In genomic region chr4:76572224-76572623, GRCh38 we compare ENCODE assay signal across 22 cellular contexts.
DNase-seq lines count a peak whose midpoint lies in the region; ATAC-seq, FAIRE-seq and TF ChIP-seq lines count a peak whose summit lies in the region.
"Had no signal": no experiment of that assay in that cellular context is flagged by ENCODE, and none has a peak within 500 bp of the region (broad histone marks: within the 10 kb centered on the region; RNA-seq: fewer than 3 reads in every experiment).

No MANE protein-coding gene starts in this region.

- TF ChIP-seq CTCF in liver (IDR thresholded peaks at IDR 0.05; ENCODE audit: low read depth, low read length, missing input control) (no peak), HepG2 (CRISPR knock-in tag; IDR thresholded peaks at IDR 0.05) (no peak), hepatocyte (IDR thresholded peaks at IDR 0.05; ENCODE audit: poor library complexity) (no peak), parathyroid adenoma (IDR thresholded peaks at IDR 0.05) (no peak), adrenal gland (IDR thresholded peaks at IDR 0.05) (no peak)

- H3K9ac ChIP-seq in liver (ENCODE audit: low read depth in 1 of 2, low read length in 2 of 2): no peak overlapping the region
- no peak overlapping the region for H3K9ac ChIP-seq in HepG2 (ENCODE audit: insufficient read depth, low read depth, low read length)
- no peak overlapping the region for H3K9ac ChIP-seq in parathyroid adenoma
- H3K9ac ChIP-seq: BLaER1 had no signal

- H3K9me2 ChIP-seq in hepatocyte (replicated peaks; ENCODE audit: insufficient read depth): no peaks in the 10 kb centered on the region

- intact Hi-C loops in HepG2 (cut with micrococcal nuclease; ENCODE audit: unreplicated experiment) (no loop called here), adrenal gland (cut with DNase I) (no loop called here)

- in situ Hi-C loops in HepG2 (cut with HindIII; ENCODE audit: extremely low pct_ligation_motif_present, low pct_unique_long_range_greater_than_20kb): no loop called here

- DNase-seq in HepG2 (ENCODE audit: low spot score): no peak
- DNase-seq in hepatocyte (ENCODE audit: low spot score): no peak
- DNase-seq in activated naive CD4-positive, alpha-beta T cell treated with Interleukin-2 at 50 U/mL for 16 hours: no peak
- DNase-seq in adrenal gland: no peak
- DNase-seq: ACHN; CD8-positive, alpha-beta T cell; DND-41; GOT3; Kasumi-1; MG63; NCI-H1417; NCI-H1694 treated with DMSO at 0.1 percent for 48 hours; NCI-H2081 treated with DMSO at 0.1 percent for 48 hours; NCI-H2171 treated with DMSO at 0.1 percent for 48 hours; NCI-H446; NCI-H526 had no signal

- POLR2A ChIA-PET in HepG2 (lab: Yijun Ruan, JAX): no interaction called here

- H3K27me3 ChIP-seq in liver (ENCODE audit: control insufficient read depth in 4 of 4, insufficient read depth in 4 of 4, low read length in 3 of 4) (no peaks in the 10 kb centered on the region), HepG2 (ENCODE audit: control insufficient read depth in 1 of 2, insufficient read depth in 2 of 2, low read length in 2 of 2) (no peaks in the 10 kb centered on the region; a peak in 1 of 5 replicates), hepatocyte (no peaks in the 10 kb centered on the region), parathyroid adenoma (ENCODE audit: control insufficient read depth, insufficient read depth, low read length) (no peaks in the 10 kb centered on the region), adrenal gland (no peaks in the 10 kb centered on the region)
- H3K27me3 ChIP-seq: BLaER1, MG63 had no signal

- H3K79me2 ChIP-seq in HepG2 (ENCODE audit: insufficient read depth, low read length) (no peaks in the 10 kb centered on the region), hepatocyte (no peaks in the 10 kb centered on the region), parathyroid adenoma (no peaks in the 10 kb centered on the region)

- ATAC-seq in HepG2 (no peak), GM21737 (IDR thresholded peaks at IDR 0.05; ENCODE audit: unreplicated experiment) (no peak)
- ATAC-seq: CD8-positive, alpha-beta T cell had no signal

- H3K36me3 ChIP-seq in liver (ENCODE audit: control insufficient read depth in 4 of 4, insufficient read depth in 3 of 4, low read depth in 1 of 4, low read length in 3 of 4) (no peaks in the 10 kb centered on the region), HepG2 (replicated peaks in 1 of 2; ENCODE audit: control insufficient read depth in 1 of 2, insufficient read depth in 2 of 2, low read length in 2 of 2) (no peaks in the 10 kb centered on the region), hepatocyte (replicated peaks; ENCODE audit: insufficient read depth, low read depth) (no peaks in the 10 kb centered on the region), parathyroid adenoma (ENCODE audit: control insufficient read depth, insufficient read depth, low read length) (no peaks in the 10 kb centered on the region), adrenal gland (replicated peaks in 1 of 2) (no peaks in the 10 kb centered on the region)
- H3K36me3 ChIP-seq: BLaER1, MG63 had no signal

- no peak for TF ChIP-seq POLR2A in HepG2 (IDR thresholded peaks at IDR 0.05; ENCODE audit: insufficient read depth in 1 of 2, low read depth in 2 of 2, low read length in 2 of 2)
- TF ChIP-seq POLR2A in adrenal gland (IDR thresholded peaks at IDR 0.05): no peak

- H3K9me3 ChIP-seq in liver (ENCODE audit: control insufficient read depth in 4 of 4, low read length in 3 of 4) (no peaks in the 10 kb centered on the region), HepG2 (ENCODE audit: low read length) (no peaks in the 10 kb centered on the region), hepatocyte (ENCODE audit: low read depth) (no peaks in the 10 kb centered on the region), parathyroid adenoma (ENCODE audit: control insufficient read depth, low read length) (no peaks in the 10 kb centered on the region), adrenal gland (replicated peaks in 1 of 3) (no peaks in the 10 kb centered on the region)
- H3K9me3 ChIP-seq: BLaER1, MG63 had no signal

- H4K20me1 ChIP-seq in HepG2 (ENCODE audit: insufficient read depth, low read length) (no peaks in the 10 kb centered on the region), hepatocyte (ENCODE audit: insufficient read depth, poor library complexity, severe bottlenecking) (no peaks in the 10 kb centered on the region)
- H4K20me1 ChIP-seq: BLaER1 had no signal

- 61% methylated on average over 2 of the region's 2 CpGs for WGBS in liver
- 0% methylated on average over 2 of the region's 2 CpGs for WGBS in HepG2 (ENCODE audit: low lambda C conversion rate)
- 84% methylated on average over 2 of the region's 2 CpGs for WGBS in hepatocyte (ENCODE audit: low lambda C conversion rate, missing lambda C conversion rate)
- 59 to 71% (median 65%) methylated on average over 2 of the region's 2 CpGs for WGBS in adrenal gland, 4 donors

- FAIRE-seq in HepG2 (lab: Jason Lieb, UNC): no peak
- FAIRE-seq: GM12891, RCC 7860 had no signal

- no TSS peak for BruUV-seq in HepG2 (replicated peaks; lab: Mats Ljungman, UMichigan)

- H3K4me2 ChIP-seq in HepG2 (ENCODE audit: low read depth, low read length) (no peak overlapping the region), hepatocyte (no peak overlapping the region), parathyroid adenoma (ENCODE audit: low read length) (no peak overlapping the region)
- H3K4me2 ChIP-seq: BLaER1 had no signal

- H2AFZ ChIP-seq in HepG2 (ENCODE audit: low read length) (no peak overlapping the region), hepatocyte (no peak overlapping the region), parathyroid adenoma (no peak overlapping the region)

- no peak for TF ChIP-seq EP300 in HepG2 (IDR thresholded peaks at IDR 0.05; ENCODE audit: low read depth in 2 of 2, low read length in 2 of 2)
- TF ChIP-seq EP300 in HepG2 (CRISPR knock-in tag; IDR thresholded peaks at IDR 0.05; ENCODE audit: borderline replicate concordance): no peak

- TF ChIP-seq RAD21 in liver (IDR thresholded peaks at IDR 0.05) (no peak), HepG2 (CRISPR knock-in tag; IDR thresholded peaks at IDR 0.05) (no peak)

- H3K27ac ChIP-seq in liver (ENCODE audit: low read depth in 1 of 2, low read length in 2 of 2): peak overlapping the region; percentile 80 to 95
- no peak overlapping the region for H3K27ac ChIP-seq in HepG2 (ENCODE audit: extremely low read length, insufficient read depth, low read length)
- peak overlapping the region; percentile 84 for H3K27ac ChIP-seq in hepatocyte
- H3K27ac ChIP-seq in parathyroid adenoma: peak overlapping the region; percentile 90
- no peak overlapping the region for H3K27ac ChIP-seq in adrenal gland
- H3K27ac ChIP-seq: BLaER1 had no signal

- peaks cover 0 to 44% (median 13%) of the 10 kb centered on the region in 4 donors for H3K4me1 ChIP-seq in liver (ENCODE audit: control insufficient read depth in 4 of 4, insufficient read depth in 4 of 4, low read length in 3 of 4)
- H3K4me1 ChIP-seq in HepG2 (ENCODE audit: insufficient read depth, low read length): peaks cover 33% of the 10 kb centered on the region
- H3K4me1 ChIP-seq in hepatocyte (ENCODE audit: insufficient read depth): peaks cover 15% of the 10 kb centered on the region
- H3K4me1 ChIP-seq in parathyroid adenoma: peaks cover 9% of the 10 kb centered on the region
- no peaks in the 10 kb centered on the region for H3K4me1 ChIP-seq in adrenal gland (replicated peaks in 1 of 2)

- CTCF ChIA-PET in HepG2 (lab: Yijun Ruan, JAX; ENCODE audit: low intra/inter-chr PET ratio, low total read pairs): no interaction called here

- no peak overlapping the region for H3K4me3 ChIP-seq in liver (ENCODE audit: low read depth in 1 of 3, low read length in 3 of 3)
- H3K4me3 ChIP-seq in HepG2 (replicated peaks in 1 of 3; ENCODE audit: insufficient read depth in 1 of 3, low read depth in 2 of 3, low read length in 3 of 3): no peak overlapping the region
- H3K4me3 ChIP-seq in hepatocyte: no peak overlapping the region
- no peak overlapping the region for H3K4me3 ChIP-seq in parathyroid adenoma (ENCODE audit: low read depth, low read length)
- H3K4me3 ChIP-seq in adrenal gland: no peak overlapping the region
- H3K4me3 ChIP-seq: BLaER1, MG63 had no signal

TF ChIP-seq in liver, 16 proteins besides CTCF, POLR2A, EP300 and RAD21:
- TF ChIP-seq EGR1 (IDR thresholded peaks at IDR 0.05; ENCODE audit: low read depth in 2 of 2) (no peak), RXRA (IDR thresholded peaks at IDR 0.05) (peak in 1 of 2 donors; percentile 12)
TF ChIP-seq in liver: peak in this region for 1.

TF ChIP-seq in HepG2, 621 proteins besides CTCF, POLR2A, EP300 and RAD21:
- no peak for TF ChIP-seq ZKSCAN8 (CRISPR knock-in tag; IDR thresholded peaks at IDR 0.05; ENCODE audit: borderline replicate concordance)
- no peak for TF ChIP-seq ZNF772 (CRISPR knock-in tag; IDR thresholded peaks at IDR 0.05)
- TF ChIP-seq KDM6A (CRISPR knock-in tag; IDR thresholded peaks at IDR 0.05; ENCODE audit: low read depth): no peak
- no peak for TF ChIP-seq THAP8 (CRISPR knock-in tag; IDR thresholded peaks at IDR 0.05; ENCODE audit: borderline replicate concordance)
- no peak for TF ChIP-seq ZNF326 (CRISPR knock-in tag; IDR thresholded peaks at IDR 0.05; ENCODE audit: borderline replicate concordance)
- no peak for TF ChIP-seq ZNF549 (CRISPR knock-in tag; IDR thresholded peaks at IDR 0.05)
- TF ChIP-seq ATF4 (CRISPR knock-in tag; IDR thresholded peaks at IDR 0.05): no peak

Comparison
In these comparisons a context has a peak if more than half of its experiments do, and no peak if none do; other contexts are left out.
1. H3K27ac ChIP-seq: peak in liver (2 of 2), hepatocyte (single experiment) and parathyroid adenoma (single experiment); none in HepG2 (single experiment) and adrenal gland (0 of 5).